In genomic region chr15:80404719-80405553, GRCh38 we compare ENCODE assay signal across 1 cellular context.
TF ChIP-seq lines count a peak whose summit lies in the region.

No MANE protein-coding gene starts in this region.

TF ChIP-seq in HCT116, 20 proteins besides CTCF, POLR2A, EP300 and RAD21 (continued from another document):
- no peak for TF ChIP-seq ZFX (IDR thresholded peaks at IDR 0.05)
- no peak for TF ChIP-seq ZNF274 (IDR thresholded peaks at IDR 0.05; ENCODE audit: low read depth, low read length)
- no peak for TF ChIP-seq POLR2AphosphoS5 (IDR thresholded peaks at IDR 0.05; ENCODE audit: low read depth, low read length)
- TF ChIP-seq ELF1 (IDR thresholded peaks at IDR 0.05; ENCODE audit: borderline replicate concordance, low read depth): no peak
- TF ChIP-seq SP1 (IDR thresholded peaks at IDR 0.05; ENCODE audit: low read depth): no peak
